8 cellular contexts compared by ENCODE assay signal in genomic region chr10:45672201-45673073, GRCh38. TPM values are rescaled to one million over a fixed set of nuclear protein-coding genes. Genes with fewer than 3 reads are reported as not detected.
A peak's percentile ranks its signal among the peaks of the same experiment; 100 is the strongest.
DNase-seq lines count a peak whose midpoint lies in the region; ATAC-seq lines count a peak whose summit lies in the region.

TSS of gene ZFAND4 (minus strand) at chr10:45672772. CDS start at chr10:45663725, 9,047 bp downstream.

- POLR2A ChIA-PET in CD4-positive, alpha-beta memory T cell (lab: Charles Lee; ENCODE audit: partially characterized antibody), result interaction anchor here (0.9 to 1.8 kb wide), 11 partner anchors 10 to 611 kb away, joined by 3 to 6 read pairs (median 4); partner anchors contain the start of gene WASHC2C

- intact Hi-C loops in CD4-positive, alpha-beta memory T cell (cut with micrococcal nuclease), result loop anchor here (1.0 to 10.0 kb wide), 6 partner anchors 55 to 422 kb away; partner anchors contain the start of gene WASHC2C

- H3K27ac ChIP-seq in CD4-positive, alpha-beta memory T cell (ENCODE audit: low read depth, low read length), result peak within 1 kb of the TSS; percentile 68
- peak within 1 kb of the TSS; percentile 69 for H3K27ac ChIP-seq in effector memory CD4-positive, alpha-beta T cell (ENCODE audit: insufficient read depth, low read length, poor library complexity, severe bottlenecking)
- H3K27ac ChIP-seq in mesenchymal stem cell (ENCODE audit: low read length, poor library complexity, severe bottlenecking), result peak within 1 kb of the TSS; percentile 72

- H4K8ac ChIP-seq in mesenchymal stem cell (ENCODE audit: low read length), result peak within 1 kb of the TSS; percentile 91

- peak within 1 kb of the TSS; percentile 75 for H3K4me2 ChIP-seq in mesenchymal stem cell (ENCODE audit: low read length, poor library complexity, severe bottlenecking)

- H2BK12ac ChIP-seq in mesenchymal stem cell (ENCODE audit: low read length in 2 of 2), result peak within 1 kb of the TSS; percentile 39 to 42

- H2BK120ac ChIP-seq in mesenchymal stem cell (ENCODE audit: low read depth, low read length), result peak within 1 kb of the TSS; percentile 42

- H3K27ac Mint-ChIP-seq in CD4-positive, alpha-beta memory T cell, result peak within 1 kb of the TSS; percentile 82 to 96 (median 92)

- H3K4me1 Mint-ChIP-seq in CD4-positive, alpha-beta memory T cell, result peaks cover 31 to 53% (median 43%) of the 10 kb centered on the region in 4 donors

- H3K27me3 Mint-ChIP-seq in CD4-positive, alpha-beta memory T cell, result no peaks in the 10 kb centered on the region

- peaks cover 12% of the 10 kb centered on the region for H3K4me1 ChIP-seq in CD4-positive, alpha-beta memory T cell (ENCODE audit: insufficient read depth, low read length)
- H3K4me1 ChIP-seq in effector memory CD4-positive, alpha-beta T cell (ENCODE audit: control insufficient read depth, insufficient read depth, low read length, poor library complexity, severe bottlenecking), result peaks cover 4% of the 10 kb centered on the region
- H3K4me1 ChIP-seq in mesenchymal stem cell (ENCODE audit: control insufficient read depth, insufficient read depth, low read depth, low read length), result peaks cover 7% of the 10 kb centered on the region

- H3K9ac ChIP-seq in mesenchymal stem cell (ENCODE audit: low read length), result peak within 1 kb of the TSS; percentile 96

- CTCF ChIA-PET in CD4-positive, alpha-beta memory T cell (lab: Charles Lee; ENCODE audit: partially characterized antibody), result interaction anchor here (0.9 to 1.9 kb wide), 9 partner anchors 9 to 437 kb away, joined by 3 to 20 read pairs (median 4); no protein-coding TSS in a partner anchor

- H3K4me3 ChIP-seq in CD4-positive, alpha-beta memory T cell (ENCODE audit: low read length in 2 of 2), result peak within 1 kb of the TSS; percentile 67 to 68
- peak within 1 kb of the TSS; percentile 67 for H3K4me3 ChIP-seq in effector memory CD4-positive, alpha-beta T cell (ENCODE audit: insufficient read depth, low read depth, low read length, poor library complexity, severe bottlenecking)
- H3K4me3 ChIP-seq in mesenchymal stem cell (ENCODE audit: insufficient read depth in 1 of 2, low read depth in 1 of 2, low read length in 2 of 2), result peak within 1 kb of the TSS; percentile 92 to 93

- H3K9me3 Mint-ChIP-seq in CD4-positive, alpha-beta memory T cell, result peaks cover 0 to 1% (median 0%) of the 10 kb centered on the region in 8 donors

- ATAC-seq in GM19397 (IDR thresholded peaks at IDR 0.05; ENCODE audit: unreplicated experiment) (peak; percentile 97), HG03571 (IDR thresholded peaks at IDR 0.05; ENCODE audit: unreplicated experiment) (peak; percentile 98)

- no peaks in the 10 kb centered on the region for H3K36me3 ChIP-seq in CD4-positive, alpha-beta memory T cell (ENCODE audit: insufficient read depth, low read length)
- H3K36me3 ChIP-seq in effector memory CD4-positive, alpha-beta T cell (ENCODE audit: control insufficient read depth, insufficient read depth, low read length), result no peaks in the 10 kb centered on the region
- no peaks in the 10 kb centered on the region for H3K36me3 ChIP-seq in mesenchymal stem cell (ENCODE audit: control insufficient read depth in 1 of 2, insufficient read depth in 2 of 2, low read depth in 1 of 2, low read length in 2 of 2)

- peak within 1 kb of the TSS; percentile 51 to 97 for H3K4ac ChIP-seq in mesenchymal stem cell (ENCODE audit: low read depth in 1 of 2, low read length in 2 of 2)

- peak; percentile 92 to 94 (median 93) for DNase-seq in CD4-positive, alpha-beta memory T cell
- DNase-seq in NCI-H82 (lab: John Stamatoyannopoulos, UW) (peak; percentile 94), mesenchymal stem cell (peak; percentile 97)
- peak; percentile 97 for DNase-seq in activated CD8-positive, alpha-beta memory T cell treated with anti-CD3 and anti-CD28 coated beads for 24 hours
- peak; percentile 85 to 91 (median 87) for DNase-seq in effector memory CD4-positive, alpha-beta T cell
- DNase-seq in stimulated activated CD8-positive, alpha-beta memory T cell treated with anti-CD3 and anti-CD28 coated beads, Interleukin-12 subunit alpha, Interleukin-12 subunit beta, amount 100 ng/mL, for 4 hours (ENCODE audit: low read depth), result peak; percentile 90

- peak within 1 kb of the TSS; percentile 61 for H2BK5ac ChIP-seq in mesenchymal stem cell (ENCODE audit: low read depth, low read length, poor library complexity, severe bottlenecking)

- H2AFZ ChIP-seq in mesenchymal stem cell (ENCODE audit: low read depth, low read length), result peak within 1 kb of the TSS; percentile 99

- H2BK15ac ChIP-seq in mesenchymal stem cell (ENCODE audit: low read depth, poor library complexity, severe bottlenecking), result peak within 1 kb of the TSS; percentile 98

- H3K27me3 ChIP-seq in CD4-positive, alpha-beta memory T cell (ENCODE audit: insufficient read depth, low read length), result no peaks in the 10 kb centered on the region
- H3K27me3 ChIP-seq in effector memory CD4-positive, alpha-beta T cell (replicated peaks; ENCODE audit: control insufficient read depth, insufficient read depth, low read length, poor library complexity, severe bottlenecking), result no peaks in the 10 kb centered on the region
- H3K27me3 ChIP-seq in mesenchymal stem cell (ENCODE audit: control insufficient read depth in 1 of 2, insufficient read depth in 1 of 2, low read length in 2 of 2), result no peaks in the 10 kb centered on the region

- peaks cover 4% of the 10 kb centered on the region for H3K79me1 ChIP-seq in mesenchymal stem cell (replicated peaks; ENCODE audit: low read length, poor library complexity, severe bottlenecking)

- no peak within 1 kb of the TSS for H2AK5ac ChIP-seq in mesenchymal stem cell (ENCODE audit: low read length, severe bottlenecking)

- H3K23ac ChIP-seq in mesenchymal stem cell (ENCODE audit: low read length in 2 of 2), result no peak within 1 kb of the TSS

- H3K36me3 Mint-ChIP-seq in CD4-positive, alpha-beta memory T cell, result peaks cover 0 to 6% of the 10 kb centered on the region in 2 donors

- H3K4me3 Mint-ChIP-seq in CD4-positive, alpha-beta memory T cell, result peak within 1 kb of the TSS; percentile 90 to 97 (median 94)

- no peaks in the 10 kb centered on the region for H3K9me3 ChIP-seq in CD4-positive, alpha-beta memory T cell (ENCODE audit: control insufficient read depth in 1 of 2, low read length in 2 of 2)
- H3K9me3 ChIP-seq in effector memory CD4-positive, alpha-beta T cell (ENCODE audit: control insufficient read depth, low read length), result no peaks in the 10 kb centered on the region
- H3K9me3 ChIP-seq in mesenchymal stem cell (ENCODE audit: control insufficient read depth, low read length), result no peaks in the 10 kb centered on the region

- peak within 1 kb of the TSS; percentile 57 for H4K91ac ChIP-seq in mesenchymal stem cell (ENCODE audit: low read length)

- peak within 1 kb of the TSS in 1 of 2 experiments; percentile 87 for H3K14ac ChIP-seq in mesenchymal stem cell (ENCODE audit: low read length in 2 of 2)

- under 1% methylated on average over 89 of the region's 95 CpGs for WGBS in mesenchymal stem cell

- H3K18ac ChIP-seq in mesenchymal stem cell (ENCODE audit: low read depth in 1 of 2, low read length in 2 of 2), result peak within 1 kb of the TSS; percentile 92 to 96

RNA-seq across cellular contexts. Expression of gene ZFAND4, which starts in this region (rescaled TPM):
- 10 to 100 TPM; 25.1 to 28.1 TPM for total RNA-seq in CD4-positive, alpha-beta memory T cell
- polyA plus RNA-seq in CD4-positive, alpha-beta memory T cell, result 10 to 100 TPM; 17.9 to 24.2 TPM
- polyA plus RNA-seq in mesenchymal stem cell (2013, experiment 1 of 2), result 2.6 TPM
- polyA plus RNA-seq in mesenchymal stem cell (2013, experiment 2 of 2), result 2.4 TPM

Comparison
In these comparisons a context has a peak if more than half of its experiments do, and no peak if none do; other contexts are left out.
1. Peak in every context shown above with its lines: DNase-seq, ATAC-seq, H3K4me3 ChIP-seq and H3K27ac ChIP-seq.